8 cellular contexts compared by ENCODE assay signal in genomic region chr12:131896811-131897270, GRCh38. TPM values are rescaled to one million over a fixed set of nuclear protein-coding genes. Genes with fewer than 3 reads are reported as not detected.
DNase-seq lines count a peak whose midpoint lies in the region; ATAC-seq lines count a peak whose summit lies in the region.

No MANE protein-coding gene starts in this region.

- peak overlapping the region; percentile 95 for H3K27ac ChIP-seq in cingulate gyrus (ENCODE audit: low read depth, low read length)

- H3K9me3 ChIP-seq in mononuclear cell (ENCODE audit: low read depth, low read length) = no peaks in the 10 kb centered on the region

- H3K4me3 Mint-ChIP-seq in stimulated activated naive CD8-positive, alpha-beta T cell treated with anti-CD3 and anti-CD28 coated beads, Interleukin-15, Interleukin-2, amounts not matched to agents 100 ng/mL and 50 ng/mL, for 24 hours = peak overlapping the region; percentile 49

- peaks cover 12% of the 10 kb centered on the region for H3K4me1 Mint-ChIP-seq in stimulated activated naive CD8-positive, alpha-beta T cell treated with anti-CD3 and anti-CD28 coated beads, Interleukin-15, Interleukin-2, amounts not matched to agents 100 ng/mL and 50 ng/mL, for 24 hours (ENCODE audit: low read depth)

- no peaks in the 10 kb centered on the region for H3K36me3 Mint-ChIP-seq in stimulated activated naive CD8-positive, alpha-beta T cell treated with anti-CD3 and anti-CD28 coated beads, Interleukin-15, Interleukin-2, amounts not matched to agents 100 ng/mL and 50 ng/mL, for 24 hours (ENCODE audit: low read depth)

- no peak for ATAC-seq in stimulated activated naive CD8-positive, alpha-beta T cell treated with anti-CD3 and anti-CD28 coated beads, Interleukin-15, Interleukin-2, amounts not matched to agents 100 U/mL and 50 U/mL, for 24 hours
- ATAC-seq in HG03175 (IDR thresholded peaks at IDR 0.05; ENCODE audit: unreplicated experiment) (no peak), HG03521 (IDR thresholded peaks at IDR 0.05; ENCODE audit: unreplicated experiment) (no peak)

- no peaks in the 10 kb centered on the region for H3K27me3 ChIP-seq in mononuclear cell (ENCODE audit: insufficient read depth, low read length)

- peaks cover 32% of the 10 kb centered on the region for H3K4me1 ChIP-seq in mononuclear cell (ENCODE audit: insufficient read depth, low read length)

- DNase-seq in stimulated activated naive CD8-positive, alpha-beta T cell treated with anti-CD3 and anti-CD28 coated beads, Interleukin-15, Interleukin-2, amounts not matched to agents 100 U/mL and 50 U/mL, for 24 hours = no peak
- DNase-seq in NOMO-1 (lab: John Stamatoyannopoulos, UW; ENCODE audit: unreplicated experiment in 2 of 2) (no peak), activated gamma-delta T cell treated with Interleukin-2 at 50 U/mL for 16 hours (no peak)

- H3K9me3 Mint-ChIP-seq in stimulated activated naive CD8-positive, alpha-beta T cell treated with anti-CD3 and anti-CD28 coated beads, Interleukin-15, Interleukin-2, amounts not matched to agents 100 ng/mL and 50 ng/mL, for 24 hours = no peaks in the 10 kb centered on the region

- H3K4me3 ChIP-seq in mononuclear cell (ENCODE audit: low read length) = peak overlapping the region; percentile 54

- no peaks in the 10 kb centered on the region for H3K27me3 Mint-ChIP-seq in stimulated activated naive CD8-positive, alpha-beta T cell treated with anti-CD3 and anti-CD28 coated beads, Interleukin-15, Interleukin-2, amounts not matched to agents 100 ng/mL and 50 ng/mL, for 24 hours

- H3K27ac Mint-ChIP-seq in stimulated activated naive CD8-positive, alpha-beta T cell treated with anti-CD3 and anti-CD28 coated beads, Interleukin-15, Interleukin-2, amounts not matched to agents 100 ng/mL and 50 ng/mL, for 24 hours = no peak overlapping the region

RNA-seq across cellular contexts. Expression of gene ULK1, which starts 2.4 kb away (rescaled TPM):
- 25.8 TPM for total RNA-seq in mononuclear cell

RNA-seq across cellular contexts. Expression of gene PUS1, which starts 32.2 kb away (rescaled TPM):
- total RNA-seq in mononuclear cell = 4.5 TPM

RNA-seq across cellular contexts. Expression of gene EP400, which starts 52.9 kb away (rescaled TPM):
- 20.5 TPM for total RNA-seq in mononuclear cell
